In genomic region chr16:4536391-4537106, GRCh38 we compare ENCODE assay signal across 2 cellular contexts.
TF ChIP-seq lines count a peak whose summit lies in the region.

No MANE protein-coding gene starts in this region.

TF ChIP-seq in GM23338, 12 proteins besides CTCF, POLR2A, EP300 and RAD21:
- TF ChIP-seq JUNB (IDR thresholded peaks at IDR 0.05; ENCODE audit: unreplicated experiment) (no peak), ZNF331 (CRISPR knock-in tag; IDR thresholded peaks at IDR 0.05; ENCODE audit: low read depth) (no peak), CREB1 (CRISPR knock-in tag; IDR thresholded peaks at IDR 0.05; ENCODE audit: low read depth) (no peak), EZH2 (IDR thresholded peaks at IDR 0.05; ENCODE audit: low read depth, unreplicated experiment) (no peak), ZNF114 (CRISPR knock-in tag; IDR thresholded peaks at IDR 0.05) (no peak), EZH2phosphoT487 (IDR thresholded peaks at IDR 0.05; ENCODE audit: unreplicated experiment) (no peak), POLR2AphosphoS5 (IDR thresholded peaks at IDR 0.05; ENCODE audit: low read depth) (no peak), STAT1 (IDR thresholded peaks at IDR 0.05; ENCODE audit: unreplicated experiment) (no peak), REST (IDR thresholded peaks at IDR 0.05; ENCODE audit: unreplicated experiment) (no peak)

TF ChIP-seq in H1, 55 proteins besides CTCF, POLR2A, EP300 and RAD21:
- TF ChIP-seq SP4 (IDR thresholded peaks at IDR 0.05; ENCODE audit: low read length) (no peak), KDM5A (IDR thresholded peaks at IDR 0.05; ENCODE audit: low read length) (no peak), KDM4A (IDR thresholded peaks at IDR 0.05; ENCODE audit: low read depth, low read length, severe bottlenecking) (no peak), ATF3 (IDR thresholded peaks at IDR 0.05; ENCODE audit: insufficient read depth, low read depth, low read length) (no peak), JUND (IDR thresholded peaks at IDR 0.05; ENCODE audit: low read length) (no peak), NANOG (IDR thresholded peaks at IDR 0.05; ENCODE audit: insufficient read depth, low read depth, low read length, poor library complexity, severe bottlenecking) (no peak), RFX5 (IDR thresholded peaks at IDR 0.05; ENCODE audit: borderline replicate concordance, low read depth, low read length) (no peak)
TF ChIP-seq in H1: peak in this region for 0.
